In genomic region chr19:13784731-13785452, GRCh38 we compare ENCODE assay signal across 8 cellular contexts.
A peak's percentile ranks its signal among the peaks of the same experiment; 100 is the strongest.
DNase-seq lines count a peak whose midpoint lies in the region; ATAC-seq and TF ChIP-seq lines count a peak whose summit lies in the region.

No MANE protein-coding gene starts in this region.

- H3K9ac ChIP-seq in duodenal mucosa (ENCODE audit: low read depth in 1 of 2, low read length in 2 of 2) = peak overlapping the region; percentile 35 to 40

- peak; percentile 69 for TF ChIP-seq CTCF in GM12865 (IDR thresholded peaks at IDR 0.05; ENCODE audit: insufficient read depth, low read depth, low read length, missing control alignments)

- H3K27me3 ChIP-seq in duodenal mucosa (ENCODE audit: control insufficient read depth in 1 of 2, insufficient read depth in 2 of 2, low read length in 2 of 2) = no peaks in the 10 kb centered on the region

- ATAC-seq in memory B cell (ENCODE audit: low read depth) = peak; percentile 59
- ATAC-seq in GM18873 (IDR thresholded peaks at IDR 0.05; ENCODE audit: low FRiP score, unreplicated experiment) = no peak
- ATAC-seq in HG02571 (IDR thresholded peaks at IDR 0.05; ENCODE audit: unreplicated experiment) = no peak

- peaks cover 26% of the 10 kb centered on the region for H3K4me1 Mint-ChIP-seq in memory B cell

- H3K27ac ChIP-seq in duodenal mucosa (ENCODE audit: low read depth, low read length) = no peak overlapping the region

- H3K27ac Mint-ChIP-seq in memory B cell = peak overlapping the region; percentile 73

- peak; percentile 73 for DNase-seq in GM12865 (ENCODE audit: low read depth)
- peak; percentile 32 for DNase-seq in NCI-H2171 treated with DMSO at 0.1 percent for 48 hours (lab: John Stamatoyannopoulos, UW)
- peak; percentile 77 to 83 for DNase-seq in activated CD4-positive, alpha-beta T cell treated with anti-CD3 and anti-CD28 coated beads, Interleukin-2, amount 50 U/mL, for 48 hours
- DNase-seq in memory B cell (ENCODE audit: low spot score in 2 of 2) = peak; percentile 54 to 62
- peak; percentile 51 to 54 for DNase-seq in stimulated activated CD8-positive, alpha-beta memory T cell treated with anti-CD3 and anti-CD28 coated beads, Interleukin-15, amount 100 ng/mL, for 48 hours (ENCODE audit: low read depth in 2 of 2)

- H3K4me1 ChIP-seq in duodenal mucosa (ENCODE audit: control insufficient read depth in 1 of 2, insufficient read depth in 2 of 2, low read length in 2 of 2) = peaks cover 8 to 17% of the 10 kb centered on the region in 2 donors

- H3K27me3 Mint-ChIP-seq in memory B cell = no peaks in the 10 kb centered on the region

- H3K4me3 ChIP-seq in GM12865 (ENCODE audit: low read depth, low read length) (no peak overlapping the region), duodenal mucosa (ENCODE audit: low read depth in 1 of 2, low read length in 2 of 2) (peak overlapping the region; percentile 2 to 4)

- H3K36me3 Mint-ChIP-seq in memory B cell = no peaks in the 10 kb centered on the region

- no peaks in the 10 kb centered on the region for H3K9me3 ChIP-seq in duodenal mucosa (ENCODE audit: control insufficient read depth in 1 of 2, low read length in 2 of 2)

- peak overlapping the region; percentile 74 for H3K4me3 Mint-ChIP-seq in memory B cell

- H3K9me3 Mint-ChIP-seq in memory B cell = no peaks in the 10 kb centered on the region

- H3K36me3 ChIP-seq in duodenal mucosa (ENCODE audit: control insufficient read depth in 1 of 2, insufficient read depth in 2 of 2, low read length in 2 of 2) = peaks cover 0 to 1% of the 10 kb centered on the region in 2 donors
